Comparison of ENCODE assay signal across 16 cellular contexts in genomic region chr11:30527566-30527965, GRCh38. TPM values are rescaled to one million over a fixed set of nuclear protein-coding genes. Genes with fewer than 3 reads are reported as not detected.
DNase-seq lines count a peak whose midpoint lies in the region; ATAC-seq and TF ChIP-seq lines count a peak whose summit lies in the region.
"Had no signal": no experiment of that assay in that cellular context is flagged by ENCODE, and none has a peak within 500 bp of the region (broad histone marks: within the 10 kb centered on the region; RNA-seq: fewer than 3 reads in every experiment).

No MANE protein-coding gene starts in this region.

- H2BK20ac ChIP-seq in H9 (ENCODE audit: low read depth, low read length, poor library complexity, severe bottlenecking): no peak overlapping the region

- H3K9me3 ChIP-seq in H9 (ENCODE audit: control insufficient read depth, low read depth, low read length) (no peaks in the 10 kb centered on the region), body of pancreas (no peaks in the 10 kb centered on the region), thyroid gland (no peaks in the 10 kb centered on the region), esophagus muscularis mucosa (no peaks in the 10 kb centered on the region)

- H4K20me1 ChIP-seq in H9 (ENCODE audit: control insufficient read depth, insufficient read depth, insufficient read length): no peaks in the 10 kb centered on the region

- H3K27me3 Mint-ChIP-seq in H9 (ENCODE audit: low read depth) (no peaks in the 10 kb centered on the region), neural crest cell (ENCODE audit: low read depth) (no peaks in the 10 kb centered on the region)
- H3K27me3 Mint-ChIP-seq: CD4-positive, alpha-beta T cell had no signal

- 0 out of 2 replicates have a peak, but pooled peaks cover 3% of the 10 kb centered on the region for H3K4me1 ChIP-seq in H9 (ENCODE audit: insufficient read depth, low read length)
- peaks cover 17% of the 10 kb centered on the region for H3K4me1 ChIP-seq in body of pancreas
- peaks cover 28% of the 10 kb centered on the region in 2 donors for H3K4me1 ChIP-seq in thyroid gland
- H3K4me1 ChIP-seq in esophagus muscularis mucosa: no peaks in the 10 kb centered on the region

- H3K23ac ChIP-seq in H9 (ENCODE audit: insufficient read length, low read depth, low read length): no peak overlapping the region

- no peak overlapping the region for H2BK15ac ChIP-seq in H9 (ENCODE audit: low read depth, low read length)

- no peak overlapping the region for H2AK5ac ChIP-seq in H9 (ENCODE audit: insufficient read length, low read length)

- H3K4me1 Mint-ChIP-seq in H9 (peaks cover 7 to 13% of the 10 kb centered on the region in 2 experiments), neural crest cell (peaks cover 16% of the 10 kb centered on the region)
- H3K4me1 Mint-ChIP-seq: IgD-negative memory B cell had no signal

- peaks cover 0 to 2% (median 0%) of the 10 kb centered on the region in 3 experiments; a peak in 1 of 7 replicates for H3K36me3 Mint-ChIP-seq in H9 (ENCODE audit: insufficient read depth in 1 of 3, low read depth in 3 of 3)
- H3K36me3 Mint-ChIP-seq in neural crest cell (ENCODE audit: low read depth): no peaks in the 10 kb centered on the region
- H3K36me3 Mint-ChIP-seq: IgD-negative memory B cell had no signal

- no peak overlapping the region for H2BK12ac ChIP-seq in H9 (ENCODE audit: insufficient read length, low read depth, low read length)

- no peak overlapping the region for H2BK120ac ChIP-seq in H9 (ENCODE audit: low read depth, low read length, poor library complexity, severe bottlenecking)

- peak; percentile 15 for ATAC-seq in body of pancreas
- ATAC-seq in GM21528 (IDR thresholded peaks at IDR 0.05; ENCODE audit: low FRiP score, unreplicated experiment): no peak

- H4K91ac ChIP-seq in H9 (ENCODE audit: insufficient read length, low read depth, low read length): no peak overlapping the region

- no CpG with 5 or more reads among the region's 3 CpGs for WGBS in H9 (ENCODE audit: extremely low coverage, insufficient read length, low lambda C conversion rate)
- 24% methylated on average over 3 of the region's 3 CpGs for WGBS in body of pancreas, 2 donors
- WGBS in thyroid gland, 2 donors: 21 to 47% methylated on average over 3 of the region's 3 CpGs
- 75% methylated on average over 2 of the region's 3 CpGs for WGBS in esophagus muscularis mucosa

- no peak overlapping the region for H3K4ac ChIP-seq in H9 (ENCODE audit: low read depth, low read length)

- no peak for DNase-seq in H9
- DNase-seq in body of pancreas: peak in 2 of 4 donors; percentile 9 to 16
- DNase-seq in neural crest cell (ENCODE audit: low read depth, low spot score): no peak
- peak; percentile 78 to 85 for DNase-seq in thyroid gland
- no peak for DNase-seq in esophagus muscularis mucosa (ENCODE audit: extremely low spot score)
- DNase-seq in GM20000 (ENCODE audit: low spot score): no peak
- DNase-seq: ACHN; C1 segment of cervical spinal cord; CD4-positive, alpha-beta T cell; DMS153; DMS79 treated with DMSO at 0.1 percent for 48 hours; EL had no signal

- H3K79me2 ChIP-seq in H9 (ENCODE audit: insufficient read depth, low read length): peaks cover 1% of the 10 kb centered on the region; the same call in 1 of the 2 replicates

- no peak overlapping the region for H3T11ph ChIP-seq in H9 (ENCODE audit: low read length)

- no peak overlapping the region for H3K27ac ChIP-seq in H9 (ENCODE audit: insufficient read length, low read depth, low read length)
- H3K27ac ChIP-seq in body of pancreas: peak overlapping the region in 2 of 4 donors; percentile 18 to 35
- H3K27ac ChIP-seq in thyroid gland: peak overlapping the region; percentile 71 to 83 (median 83)
- no peak overlapping the region for H3K27ac ChIP-seq in esophagus muscularis mucosa (replicated peaks in 1 of 4)

- no peak overlapping the region for H3K18ac ChIP-seq in H9 (ENCODE audit: insufficient read length, low read depth, low read length)

- no peak overlapping the region for H4K5ac ChIP-seq in H9 (ENCODE audit: insufficient read length, low read depth, low read length)

- H2BK5ac ChIP-seq in H9 (ENCODE audit: insufficient read length, low read length): no peak overlapping the region

- H3K14ac ChIP-seq in H9 (ENCODE audit: insufficient read depth, low read length): no peak overlapping the region

- TF ChIP-seq POLR2A in body of pancreas (IDR thresholded peaks at IDR 0.05) (no peak), thyroid gland (IDR thresholded peaks at IDR 0.05) (no peak), esophagus muscularis mucosa (IDR thresholded peaks at IDR 0.05; ENCODE audit: low read depth) (no peak)

- H3K4me3 ChIP-seq in body of pancreas (no peak overlapping the region), thyroid gland (replicated peaks in 1 of 3) (no peak overlapping the region), esophagus muscularis mucosa (no peak overlapping the region)

- intact Hi-C loops in body of pancreas (cut with DNase I) (no loop called here), thyroid gland (cut with DNase I) (no loop called here), esophagus muscularis mucosa (cut with DNase I) (no loop called here)

- TF ChIP-seq EP300 in esophagus muscularis mucosa (IDR thresholded peaks at IDR 0.05): no peak

- H2AFZ ChIP-seq in H9 (ENCODE audit: low read length): no peak overlapping the region

- H3K79me1 ChIP-seq in H9 (ENCODE audit: insufficient read depth, low read depth, low read length, poor library complexity, severe bottlenecking): no peaks in the 10 kb centered on the region

- H3K27me3 ChIP-seq in H9 (ENCODE audit: insufficient read depth, low read length) (no peaks in the 10 kb centered on the region), body of pancreas (no peaks in the 10 kb centered on the region), thyroid gland (no peaks in the 10 kb centered on the region), esophagus muscularis mucosa (no peaks in the 10 kb centered on the region)

- no peak overlapping the region for H3K56ac ChIP-seq in H9 (ENCODE audit: insufficient read length, low read depth, low read length)

- no peak overlapping the region for H3K4me3 Mint-ChIP-seq in H9
- H3K4me3 Mint-ChIP-seq in neural crest cell: no peak overlapping the region
- H3K4me3 Mint-ChIP-seq: CD4-positive, alpha-beta T cell; IgD-negative memory B cell had no signal

- H3K36me3 ChIP-seq in body of pancreas (replicated peaks in 1 of 2; ENCODE audit: insufficient read depth in 1 of 2, low read depth in 2 of 2) (no peaks in the 10 kb centered on the region), thyroid gland (no peaks in the 10 kb centered on the region), esophagus muscularis mucosa (no peaks in the 10 kb centered on the region)

- no peak overlapping the region for H4K8ac ChIP-seq in H9 (replicated peaks; ENCODE audit: insufficient read length, low read depth, low read length)

- peak overlapping the region in 2 of 3 experiments; percentile 69 to 96; a peak in 3 of 7 replicates for H3K27ac Mint-ChIP-seq in H9
- H3K27ac Mint-ChIP-seq in neural crest cell (ENCODE audit: unreplicated experiment): peak overlapping the region; percentile 15
- H3K27ac Mint-ChIP-seq: CD4-positive, alpha-beta T cell; IgD-negative memory B cell had no signal

- H3K23me2 ChIP-seq in H9 (ENCODE audit: insufficient read length, low read depth, low read length, poor library complexity, severe bottlenecking): no peaks in the 10 kb centered on the region

- no peak overlapping the region for H3K9ac ChIP-seq in H9 (ENCODE audit: extremely low read depth, insufficient read length, low read length)

- TF ChIP-seq CTCF in H9 (conservative IDR thresholded peaks at IDR 0.05): no peak
- TF ChIP-seq CTCF in body of pancreas (IDR thresholded peaks at IDR 0.05): no peak
- TF ChIP-seq CTCF in neural crest cell (conservative IDR thresholded peaks at IDR 0.05): no peak
- TF ChIP-seq CTCF in thyroid gland (IDR thresholded peaks at IDR 0.05): no peak
- TF ChIP-seq CTCF in esophagus muscularis mucosa (IDR thresholded peaks at IDR 0.05): no peak
- TF ChIP-seq CTCF in GM20000 (IDR thresholded peaks at IDR 0.05; ENCODE audit: extremely low read depth, missing control alignments): no peak

- H3K9me3 Mint-ChIP-seq in H9 (0 out of 5 replicates have a peak, but pooled peaks cover 0 to 2% of the 10 kb centered on the region in 2 experiments), neural crest cell (no peaks in the 10 kb centered on the region)
- H3K9me3 Mint-ChIP-seq: CD4-positive, alpha-beta T cell; IgD-negative memory B cell had no signal

- no peak overlapping the region for H3K4me2 ChIP-seq in H9 (ENCODE audit: insufficient read depth, insufficient read length, low read length)

RNA-seq across cellular contexts. Expression of gene MPPED2, which starts 58.6 kb away (rescaled TPM):
- total RNA-seq in H9 (2021): 2.6 and 4.7 TPM in 2 replicates
- total RNA-seq in body of pancreas: 1 to 10 TPM; 1.6 to 3.1 TPM
- 3.1 and 3.2 TPM in 2 replicates for total RNA-seq in neural crest cell
- 100 to 1,000 TPM in 1 of 4 donors, 10 to 100 TPM in 3; 35.5 to 103 (median 75.0) TPM for total RNA-seq in thyroid gland
- 1 to 10 TPM; 2.2 to 4.6 (median 3.3) TPM for total RNA-seq in esophagus muscularis mucosa
- total RNA-seq: A172, HT-29 had no signal

Comparison
In these comparisons a context has a peak if more than half of its experiments do, and no peak if none do; other contexts are left out.
1. DNase-seq: peak in thyroid gland (2 of 2); none in H9 (single experiment), neural crest cell (single experiment), esophagus muscularis mucosa (single experiment) and GM20000 (single experiment).
2. H3K27ac ChIP-seq: peak in thyroid gland (3 of 3); none in H9 (single experiment) and esophagus muscularis mucosa (0 of 4).